8 cellular contexts compared by ENCODE assay signal in genomic region chr7:29146082-29146706, GRCh38. TPM values are rescaled to one million over a fixed set of nuclear protein-coding genes. Genes with fewer than 3 reads are reported as not detected.
DNase-seq lines count a peak whose midpoint lies in the region; ATAC-seq and TF ChIP-seq lines count a peak whose summit lies in the region.

Gene CPVL, minus strand, starts transcription at chr7:29146537. Its CDS starts 25,476 bp downstream, at chr7:29121061.

- DNase-seq in CMK (ENCODE audit: low read depth), result peak; percentile 59
- DNase-seq in NCI-H1694 (lab: John Stamatoyannopoulos, UW), result peak; percentile 38
- no peak for DNase-seq in astrocyte of the spinal cord (ENCODE audit: low read depth, low spot score)
- DNase-seq in islet precursor cell, result peak; percentile 92
- DNase-seq in amniotic stem cell (lab: John Stamatoyannopoulos, UW), result no peak
- no peak for DNase-seq in activated naive CD4-positive, alpha-beta T cell treated with anti-CD3 and anti-CD28 coated beads, Interleukin-2, amount 10 ng/mL, durations not matched to agents 7 days and 5 days

- TF ChIP-seq CTCF in astrocyte of the spinal cord (IDR thresholded peaks at IDR 0.05; ENCODE audit: low read depth, low read length), result no peak

- H3K4me1 Mint-ChIP-seq in activated naive CD4-positive, alpha-beta T cell treated with anti-CD3 and anti-CD28 coated beads, Interleukin-2, amount 10 ng/mL, durations not matched to agents 7 days and 5 days, result no peaks in the 10 kb centered on the region

- no peaks in the 10 kb centered on the region for H3K36me3 Mint-ChIP-seq in activated naive CD4-positive, alpha-beta T cell treated with anti-CD3 and anti-CD28 coated beads, Interleukin-2, amount 10 ng/mL, durations not matched to agents 7 days and 5 days

- no peaks in the 10 kb centered on the region for H3K9me3 ChIP-seq in skeletal muscle satellite cell (replicated peaks; ENCODE audit: low read length)

- in situ Hi-C loops in astrocyte of the spinal cord (cut with HindIII; ENCODE audit: low sequenced_read_pairs), result no loop called here

- H3K4me1 ChIP-seq in skeletal muscle satellite cell (ENCODE audit: control insufficient read depth, insufficient read depth, low read length), result peaks cover 14% of the 10 kb centered on the region

- H3K27me3 ChIP-seq in skeletal muscle satellite cell (ENCODE audit: control insufficient read depth, insufficient read depth, low read length), result peaks cover 79% of the 10 kb centered on the region

- peak within 1 kb of the TSS; percentile 58 for H3K4me2 ChIP-seq in skeletal muscle satellite cell (ENCODE audit: low read length)

- no peaks in the 10 kb centered on the region for H3K9me3 Mint-ChIP-seq in activated naive CD4-positive, alpha-beta T cell treated with anti-CD3 and anti-CD28 coated beads, Interleukin-2, amount 10 ng/mL, durations not matched to agents 7 days and 5 days

- peak within 1 kb of the TSS; percentile 25 for H3K4me3 ChIP-seq in astrocyte of the spinal cord (ENCODE audit: low read depth, low read length)
- peak within 1 kb of the TSS; percentile 43 for H3K4me3 ChIP-seq in skeletal muscle satellite cell (ENCODE audit: low read length)

- H3K27ac Mint-ChIP-seq in activated naive CD4-positive, alpha-beta T cell treated with anti-CD3 and anti-CD28 coated beads, Interleukin-2, amount 10 ng/mL, durations not matched to agents 7 days and 5 days, result no peak within 1 kb of the TSS

- CTCF ChIA-PET in activated naive CD4-positive, alpha-beta T cell treated with anti-CD3 and anti-CD28 coated beads, Interleukin-2, amount 10 ng/mL, durations not matched to agents 7 days and 5 days (lab: Charles Lee), result no interaction called here

- no peak within 1 kb of the TSS for H3K9ac ChIP-seq in skeletal muscle satellite cell (ENCODE audit: low read depth, low read length)

- no peaks in the 10 kb centered on the region for H3K36me3 ChIP-seq in skeletal muscle satellite cell (ENCODE audit: insufficient read depth, low read length)

- H3K4me3 Mint-ChIP-seq in activated naive CD4-positive, alpha-beta T cell treated with anti-CD3 and anti-CD28 coated beads, Interleukin-2, amount 10 ng/mL, durations not matched to agents 7 days and 5 days, result no peak within 1 kb of the TSS

- H3K27me3 Mint-ChIP-seq in activated naive CD4-positive, alpha-beta T cell treated with anti-CD3 and anti-CD28 coated beads, Interleukin-2, amount 10 ng/mL, durations not matched to agents 7 days and 5 days, result peaks cover 45% of the 10 kb centered on the region

- ATAC-seq in HG03520 (IDR thresholded peaks at IDR 0.05; ENCODE audit: unreplicated experiment), result no peak

RNA-seq across cellular contexts. Expression of gene CPVL, which starts in this region (rescaled TPM):
- 0.66 and 1.8 TPM in 2 replicates for total RNA-seq in skeletal muscle satellite cell (2012; rRNA removed)

Comparison
In these comparisons a context has a peak if more than half of its experiments do, and no peak if none do; other contexts are left out.
1. DNase-seq: peak in CMK (single experiment), NCI-H1694 (single experiment) and islet precursor cell (single experiment); none in astrocyte of the spinal cord (single experiment), amniotic stem cell (single experiment) and activated naive CD4-positive, alpha-beta T cell treated with anti-CD3 and anti-CD28 coated beads, Interleukin-2, amount 10 ng/mL, durations not matched to agents 7 days and 5 days (single experiment).